ENCODE assay signal across 8 cellular contexts in genomic region chr5:177086918-177087706, GRCh38. TPM values are rescaled to one million over a fixed set of nuclear protein-coding genes. Genes with fewer than 3 reads are reported as not detected.
DNase-seq lines count a peak whose midpoint lies in the region; ATAC-seq and TF ChIP-seq lines count a peak whose summit lies in the region.

No MANE protein-coding gene starts in this region.

- H3K9me3 Mint-ChIP-seq in CD14-positive monocyte (peaks cover 0 to 4% (median 2%) of the 10 kb centered on the region in 7 donors), brain (no peaks in the 10 kb centered on the region)
- H3K9me3 Mint-ChIP-seq in T-helper 2 cell treated with Interferon-gamma antibody and Interleukin-4, amounts not matched to agents 5 μg/mL and 100 μg/mL, for 36 hours = no peaks in the 10 kb centered on the region

- no peak overlapping the region for H3K27ac ChIP-seq in left lung

- H3K36me3 Mint-ChIP-seq in CD14-positive monocyte (peaks cover 0 to 2% of the 10 kb centered on the region in 2 donors), brain (peaks cover 10% of the 10 kb centered on the region)
- no peaks in the 10 kb centered on the region for H3K36me3 Mint-ChIP-seq in T-helper 2 cell treated with Interferon-gamma antibody and Interleukin-4, amounts not matched to agents 5 μg/mL and 100 μg/mL, for 36 hours (ENCODE audit: low read depth)

- peaks cover 0 to 38% of the 10 kb centered on the region in 2 donors for H3K27me3 ChIP-seq in left lung

- no peak overlapping the region for H3K27ac Mint-ChIP-seq in CD14-positive monocyte
- H3K27ac Mint-ChIP-seq in T-helper 2 cell treated with Interferon-gamma antibody and Interleukin-4, amounts not matched to agents 5 μg/mL and 100 μg/mL, for 36 hours = no peak overlapping the region
- H3K27ac Mint-ChIP-seq in brain = peak overlapping the region in 1 of 5 experiments; percentile 87

- H3K36me3 ChIP-seq in left lung = no peaks in the 10 kb centered on the region

- TF ChIP-seq CTCF in CD14-positive monocyte (IDR thresholded peaks at IDR 0.05) = peak; percentile 81
- peak; percentile 53 to 72 for TF ChIP-seq CTCF in brain (conservative IDR thresholded peaks at IDR 0.05)
- TF ChIP-seq CTCF in left lung (IDR thresholded peaks at IDR 0.05) = peak; percentile 45 to 62

- intact Hi-C loops in CD14-positive monocyte (cut with micrococcal nuclease) = no loop called here
- intact Hi-C loops in left lung (cut with DNase I) = no loop called here

- peaks cover 29 to 59% (median 42%) of the 10 kb centered on the region in 3 donors for H3K27me3 Mint-ChIP-seq in CD14-positive monocyte (ENCODE audit: low read depth in 3 of 3)
- H3K27me3 Mint-ChIP-seq in T-helper 2 cell treated with Interferon-gamma antibody and Interleukin-4, amounts not matched to agents 5 μg/mL and 100 μg/mL, for 36 hours (ENCODE audit: low read depth) = peaks cover 36% of the 10 kb centered on the region
- H3K27me3 Mint-ChIP-seq in brain = peaks cover 4% of the 10 kb centered on the region

- H3K9me3 ChIP-seq in left lung = no peaks in the 10 kb centered on the region

- H3K4me3 ChIP-seq in left lung = peak overlapping the region; percentile 35 to 46

- ATAC-seq in GM19351 (IDR thresholded peaks at IDR 0.05; ENCODE audit: unreplicated experiment) (peak; percentile 62), left lung (peak; percentile 76)

- H3K4me3 Mint-ChIP-seq in CD14-positive monocyte = peak overlapping the region; percentile 51 to 82
- no peak overlapping the region for H3K4me3 Mint-ChIP-seq in T-helper 2 cell treated with Interferon-gamma antibody and Interleukin-4, amounts not matched to agents 5 μg/mL and 100 μg/mL, for 36 hours
- H3K4me3 Mint-ChIP-seq in brain = peak overlapping the region in 3 of 5 experiments; percentile 45 to 79 (median 78)

- DNase-seq in CD14-positive monocyte (ENCODE audit: low spot score) (no peak), HK-2 (ENCODE audit: unreplicated experiment) (peak; percentile 90), left lung (no peak), medulla oblongata (ENCODE audit: extremely low spot score) (no peak)
- peak; percentile 59 for DNase-seq in T-helper 2 cell treated with Interferon-gamma antibody and Interleukin-4, amounts not matched to agents 5 μg/mL and 100 μg/mL, for 36 hours (ENCODE audit: low spot score)
- peak; percentile 28 to 47 (median 31) for DNase-seq in stimulated activated CD4-positive, alpha-beta T cell treated with anti-CD3 and anti-CD28 coated beads, TNF-alpha, amount 100 ng/mL, for 4 hours (ENCODE audit: low read depth in 3 of 3)

- H3K4me1 Mint-ChIP-seq in CD14-positive monocyte (peaks cover 13% of the 10 kb centered on the region), brain (peaks cover 32% of the 10 kb centered on the region)
- H3K4me1 Mint-ChIP-seq in T-helper 2 cell treated with Interferon-gamma antibody and Interleukin-4, amounts not matched to agents 5 μg/mL and 100 μg/mL, for 36 hours (ENCODE audit: low read depth) = peaks cover 6% of the 10 kb centered on the region

- peaks cover 0 to 11% of the 10 kb centered on the region in 2 donors for H3K4me1 ChIP-seq in left lung

RNA-seq across cellular contexts. Expression of gene FGFR4, which starts 0.4 kb away (rescaled TPM):
- polyA plus RNA-seq in CD14-positive monocyte (not detected), brain (ENCODE audit: insufficient read depth, low read depth, low replicate concordance) (0.36 TPM)
- 10 to 100 TPM; 14.8 to 99.9 TPM for total RNA-seq in left lung

RNA-seq across cellular contexts. Expression of gene NSD1, which starts 46.5 kb away (rescaled TPM):
- polyA plus RNA-seq in CD14-positive monocyte (10 to 100 TPM; 19.0 to 31.9 TPM), brain (ENCODE audit: insufficient read depth, low read depth, low replicate concordance) (21.1 TPM)
- 10 to 100 TPM; 71.2 to 79.7 TPM for total RNA-seq in left lung

Comparison
In these comparisons a context has a peak if more than half of its experiments do, and no peak if none do; other contexts are left out.
1. DNase-seq: peak in HK-2 (single experiment), T-helper 2 cell treated with Interferon-gamma antibody and Interleukin-4, amounts not matched to agents 5 μg/mL and 100 μg/mL, for 36 hours (single experiment) and stimulated activated CD4-positive, alpha-beta T cell treated with anti-CD3 and anti-CD28 coated beads, TNF-alpha, amount 100 ng/mL, for 4 hours (3 of 3); none in CD14-positive monocyte (single experiment), left lung (0 of 2) and medulla oblongata (single experiment).
2. Peak in every context shown above with its lines, with median percentiles within 50 percentile points of each other: CTCF ChIP-seq.